Comparison of ENCODE assay signal across 12 cellular contexts in genomic region chr1:67711150-67711849, GRCh38. TPM values are rescaled to one million over a fixed set of nuclear protein-coding genes. Genes with fewer than 3 reads are reported as not detected.
DNase-seq lines count a peak whose midpoint lies in the region; ATAC-seq, FAIRE-seq and TF ChIP-seq lines count a peak whose summit lies in the region.
"Had no signal": no experiment of that assay in that cellular context is flagged by ENCODE, and none has a peak within 500 bp of the region (broad histone marks: within the 10 kb centered on the region; RNA-seq: fewer than 3 reads in every experiment).

No MANE protein-coding gene starts in this region.

- H4K20me1 ChIP-seq in endothelial cell of umbilical vein (replicated peaks; ENCODE audit: control insufficient read depth, extremely low read depth, insufficient read depth, low read length): no peaks in the 10 kb centered on the region

- TF ChIP-seq POLR2A in endothelial cell of umbilical vein (IDR thresholded peaks at IDR 0.05; ENCODE audit: low read depth, low read length): no peak

- WGBS in heart right ventricle, 2 donors: 72 to 74% methylated on average over 7 of the region's 7 CpGs

- peak overlapping the region; percentile 22 for H3K9ac ChIP-seq in endothelial cell of umbilical vein (replicated peaks; ENCODE audit: extremely low read depth, insufficient read depth, low read length)

- DNase-seq in heart right ventricle (no peak), Right ventricle myocardium inferior (ENCODE audit: missing footprints) (no peak), NCI-H748 treated with DMSO at 0.1 percent for 48 hours (lab: John Stamatoyannopoulos, UW) (peak; percentile 21), endothelial cell of umbilical vein (ENCODE audit: low read depth, low spot score) (no peak), tibial artery (no peak), NCI-H345 (lab: John Stamatoyannopoulos, UW) (no peak), HEK293T (ENCODE audit: extremely low spot score) (no peak)
- DNase-seq in effector memory CD4-positive, alpha-beta T cell: no peak
- DNase-seq: activated naive CD8-positive, alpha-beta T cell treated with anti-CD3 and anti-CD28 coated beads, Interleukin-2, amount 10 ng/mL, durations not matched to agents 7 days and 5 days; retina; SHP77 treated with DMSO at 0.1 percent for 48 hours; stimulated activated naive CD8-positive, alpha-beta T cell treated with anti-CD3 and anti-CD28 coated beads, Interleukin-15, amount 100 ng/mL, for 72 hours had no signal

- POLR2A ChIA-PET in endothelial cell of umbilical vein (lab: Charles Lee): interaction anchor here (1.0 kb wide), 1 partner anchor 25 kb away, joined by 4 read pairs; no protein-coding TSS in a partner anchor
- POLR2A ChIA-PET in HEK293T (lab: Yijun Ruan, JAX): interaction anchor here (1.6 to 2.9 kb wide), 2 partner anchors 10 to 25 kb away, joined by 10 to 15 read pairs; partner anchors contain the start of gene GADD45A

- peak overlapping the region in 6 of 10 donors; percentile 4 to 81 (median 48) for H3K27ac ChIP-seq in heart right ventricle
- peak overlapping the region; percentile 74 for H3K27ac ChIP-seq in endothelial cell of umbilical vein (ENCODE audit: insufficient read depth, low read depth, low read length)
- H3K27ac ChIP-seq in tibial artery: peak overlapping the region; percentile 64 to 70
- no peak overlapping the region for H3K27ac ChIP-seq in effector memory CD4-positive, alpha-beta T cell (ENCODE audit: insufficient read depth, low read length, poor library complexity, severe bottlenecking)

- H3K27me3 ChIP-seq in heart right ventricle (no peaks in the 10 kb centered on the region), endothelial cell of umbilical vein (ENCODE audit: control insufficient read depth in 2 of 2, insufficient read depth in 2 of 2, low read length in 2 of 2) (no peaks in the 10 kb centered on the region), tibial artery (no peaks in the 10 kb centered on the region)
- H3K27me3 ChIP-seq in effector memory CD4-positive, alpha-beta T cell (replicated peaks; ENCODE audit: control insufficient read depth, insufficient read depth, low read length, poor library complexity, severe bottlenecking): no peaks in the 10 kb centered on the region

- H3K4me1 ChIP-seq in heart right ventricle: peaks cover 18 to 68% (median 39%) of the 10 kb centered on the region in 9 donors
- peaks cover 50% of the 10 kb centered on the region for H3K4me1 ChIP-seq in endothelial cell of umbilical vein (ENCODE audit: control insufficient read depth, extremely low read depth, insufficient read depth, low read length)
- H3K4me1 ChIP-seq in tibial artery: peaks cover 0 to 96% (median 64%) of the 10 kb centered on the region in 4 donors
- no peaks in the 10 kb centered on the region for H3K4me1 ChIP-seq in effector memory CD4-positive, alpha-beta T cell (ENCODE audit: control insufficient read depth, insufficient read depth, low read length, poor library complexity, severe bottlenecking)

- H3K9me1 ChIP-seq in endothelial cell of umbilical vein (replicated peaks; ENCODE audit: control insufficient read depth, extremely low read depth, insufficient read depth, low read length): no peaks in the 10 kb centered on the region

- TF ChIP-seq CTCF in heart right ventricle (IDR thresholded peaks at IDR 0.05): no peak
- TF ChIP-seq CTCF in endothelial cell of umbilical vein (IDR thresholded peaks at IDR 0.05; ENCODE audit: extremely low read depth in 1 of 2, insufficient read depth in 1 of 2, low read depth in 1 of 2, low read length in 2 of 2): no peak
- no peak for TF ChIP-seq CTCF in tibial artery (IDR thresholded peaks at IDR 0.05)

- BruUV-seq in endothelial cell of umbilical vein (replicated peaks; lab: Mats Ljungman, UMichigan): no TSS peak

- no peak overlapping the region for H2AFZ ChIP-seq in endothelial cell of umbilical vein (ENCODE audit: low read depth, low read length)

- no peak for FAIRE-seq in endothelial cell of umbilical vein (lab: Jason Lieb, UNC)

- peak overlapping the region; percentile 68 for H3K4me2 ChIP-seq in endothelial cell of umbilical vein (ENCODE audit: insufficient read depth, low read length)

- no peak for ATAC-seq in heart right ventricle
- no peak for ATAC-seq in Right ventricle myocardium inferior
- ATAC-seq: stimulated activated naive CD8-positive, alpha-beta T cell treated with anti-CD3 and anti-CD28 coated beads, Interleukin-15, amount 100 ng/mL, for 72 hours had no signal

- H3K36me3 ChIP-seq in heart right ventricle (peaks cover 0 to 6% (median 0%) of the 10 kb centered on the region in 9 donors), endothelial cell of umbilical vein (ENCODE audit: control insufficient read depth in 2 of 2, extremely low read depth in 1 of 2, insufficient read depth in 2 of 2, low read length in 2 of 2) (no peaks in the 10 kb centered on the region), tibial artery (no peaks in the 10 kb centered on the region)
- no peaks in the 10 kb centered on the region for H3K36me3 ChIP-seq in effector memory CD4-positive, alpha-beta T cell (ENCODE audit: control insufficient read depth, insufficient read depth, low read length)

- H3K79me2 ChIP-seq in endothelial cell of umbilical vein (ENCODE audit: control insufficient read depth, insufficient read depth, low read length): peaks cover 17% of the 10 kb centered on the region

- H3K9me3 ChIP-seq in heart right ventricle (no peaks in the 10 kb centered on the region), endothelial cell of umbilical vein (replicated peaks; ENCODE audit: control insufficient read depth, insufficient read depth, low read length) (no peaks in the 10 kb centered on the region), tibial artery (no peaks in the 10 kb centered on the region)
- H3K9me3 ChIP-seq in effector memory CD4-positive, alpha-beta T cell (ENCODE audit: control insufficient read depth, low read length): no peaks in the 10 kb centered on the region

- dilution Hi-C loops in endothelial cell of umbilical vein (cut with MboI; ENCODE audit: extremely low pct_ligation_motif_present, low sequenced_read_pairs): no loop called here

- CTCF ChIA-PET in endothelial cell of umbilical vein (lab: Charles Lee) (interaction anchor here (0.8 to 2.5 kb wide), 10 partner anchors 10 to 187 kb away, joined by 3 to 23 read pairs (median 4); no protein-coding TSS in a partner anchor), HEK293T (lab: Yijun Ruan, JAX) (interaction anchor here (0.6 to 0.9 kb wide), 3 partner anchors 9 to 33 kb away, joined by 3 to 4 read pairs (median 3); no protein-coding TSS in a partner anchor)

- H3K4me3 ChIP-seq in heart right ventricle: no peak overlapping the region
- no peak overlapping the region for H3K4me3 ChIP-seq in endothelial cell of umbilical vein (replicated peaks in 1 of 3; ENCODE audit: insufficient read depth in 1 of 3, low read depth in 1 of 3, low read length in 3 of 3)
- no peak overlapping the region for H3K4me3 ChIP-seq in tibial artery
- H3K4me3 ChIP-seq in effector memory CD4-positive, alpha-beta T cell (ENCODE audit: insufficient read depth, low read depth, low read length, poor library complexity, severe bottlenecking): no peak overlapping the region

- intact Hi-C loops in heart right ventricle (cut with DNase I) (no loop called here), Right ventricle myocardium inferior (cut with DNase I) (no loop called here), endothelial cell of umbilical vein (cut with micrococcal nuclease) (no loop called here), tibial artery (cut with DNase I; ENCODE audit: low total_unique reads) (no loop called here)

TF ChIP-seq in endothelial cell of umbilical vein, 7 proteins besides CTCF, POLR2A, EP300 and RAD21 (continues in another document):
- TF ChIP-seq FOS (IDR thresholded peaks at IDR 0.05; ENCODE audit: borderline replicate concordance, insufficient read depth, low read length): no peak
- no peak for TF ChIP-seq MYC (IDR thresholded peaks at IDR 0.05; ENCODE audit: low read depth, low read length)
- TF ChIP-seq EZH2 (IDR thresholded peaks at IDR 0.05; ENCODE audit: borderline replicate concordance, low read depth, low read length, severe bottlenecking): no peak
- no peak for TF ChIP-seq JUN (IDR thresholded peaks at IDR 0.05; ENCODE audit: borderline replicate concordance, insufficient read depth, insufficient read length, low read depth)
- no peak for TF ChIP-seq GATA2 (IDR thresholded peaks at IDR 0.05; ENCODE audit: insufficient read depth, insufficient read length, low read depth, low read length)
- no peak for TF ChIP-seq POLR2AphosphoS5 (IDR thresholded peaks at IDR 0.05; ENCODE audit: insufficient read depth, low read depth, low read length)

TF ChIP-seq in HEK293T, 16 proteins besides CTCF, POLR2A, EP300 and RAD21 (continues in another document):
- TF ChIP-seq ZNF384 (IDR thresholded peaks at IDR 0.05) (no peak), LEF1 (IDR thresholded peaks at IDR 0.05; ENCODE audit: borderline replicate concordance) (no peak), ELF4 (IDR thresholded peaks at IDR 0.05) (no peak), FOXA1 (IDR thresholded peaks at IDR 0.05) (no peak), PKNOX1 (IDR thresholded peaks at IDR 0.05) (no peak), SP1 (IDR thresholded peaks at IDR 0.05) (no peak), BHLHE40 (IDR thresholded peaks at IDR 0.05; ENCODE audit: borderline replicate concordance) (no peak), FOXM1 (IDR thresholded peaks at IDR 0.05; ENCODE audit: borderline replicate concordance) (no peak), HDGF (IDR thresholded peaks at IDR 0.05; ENCODE audit: borderline replicate concordance) (no peak)

RNA-seq across cellular contexts. Expression of gene GADD45A, which starts 26.3 kb away (rescaled TPM):
- total RNA-seq in heart right ventricle (100 to 1,000 TPM in 4 of 10 donors, 10 to 100 TPM in 6; 26.2 to 148 (median 72.7) TPM), Right ventricle myocardium inferior (53.8 TPM), endothelial cell of umbilical vein (77.4 and 91.6 TPM in 2 replicates)
- polyA plus RNA-seq in heart right ventricle (10 to 100 TPM; 40.6 to 41.4 TPM), endothelial cell of umbilical vein (54.9 and 87.6 TPM in 2 replicates)
- 78.4 and 85.9 TPM in 2 replicates for polyA plus RNA-seq in endothelial cell of umbilical vein (2011; cell fraction: cytosol; rRNA removed)
- polyA plus RNA-seq in endothelial cell of umbilical vein (2011; cell fraction: nucleus; rRNA removed): 237 and 327 TPM in 2 replicates
- polyA plus RNA-seq in endothelial cell of umbilical vein (2012): 104 and 119 TPM in 2 replicates
- polyA minus RNA-seq in endothelial cell of umbilical vein: 16.1 and 31.1 TPM in 2 replicates
- 8.3 TPM for polyA minus RNA-seq in endothelial cell of umbilical vein (2011; cell fraction: cytosol; rRNA and poly(A)+ RNA removed)
- polyA minus RNA-seq in endothelial cell of umbilical vein (2011; cell fraction: nucleus; rRNA and poly(A)+ RNA removed): 71.4 and 153 TPM in 2 replicates
